ENCODE assay signal across 1 cellular context in the genomic region with DNA sequence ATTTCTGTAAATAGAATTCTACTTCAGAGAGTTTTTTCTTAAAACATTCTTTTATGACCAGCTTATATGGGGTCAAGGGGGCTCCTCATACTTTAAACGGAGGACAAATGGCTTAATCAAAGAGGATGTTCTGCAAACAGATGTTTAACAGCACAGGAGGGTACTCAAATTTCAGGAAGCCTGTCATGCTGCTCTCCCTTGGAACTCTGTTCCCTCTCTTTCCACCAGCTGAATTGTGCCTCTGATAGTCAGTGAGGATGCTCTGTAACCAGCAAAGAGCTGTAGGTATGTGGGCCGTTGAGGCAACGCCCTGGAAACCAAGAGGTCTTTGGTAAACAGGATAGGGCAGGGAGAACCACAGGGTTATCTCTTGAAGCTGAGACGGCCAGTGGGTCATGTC.
TF ChIP-seq lines count a peak whose summit lies in the region.

No MANE protein-coding gene starts in this region.

TF ChIP-seq in GM23338, 12 proteins besides CTCF, POLR2A, EP300 and RAD21 (continued from another document):
- TF ChIP-seq, protein P1, sequence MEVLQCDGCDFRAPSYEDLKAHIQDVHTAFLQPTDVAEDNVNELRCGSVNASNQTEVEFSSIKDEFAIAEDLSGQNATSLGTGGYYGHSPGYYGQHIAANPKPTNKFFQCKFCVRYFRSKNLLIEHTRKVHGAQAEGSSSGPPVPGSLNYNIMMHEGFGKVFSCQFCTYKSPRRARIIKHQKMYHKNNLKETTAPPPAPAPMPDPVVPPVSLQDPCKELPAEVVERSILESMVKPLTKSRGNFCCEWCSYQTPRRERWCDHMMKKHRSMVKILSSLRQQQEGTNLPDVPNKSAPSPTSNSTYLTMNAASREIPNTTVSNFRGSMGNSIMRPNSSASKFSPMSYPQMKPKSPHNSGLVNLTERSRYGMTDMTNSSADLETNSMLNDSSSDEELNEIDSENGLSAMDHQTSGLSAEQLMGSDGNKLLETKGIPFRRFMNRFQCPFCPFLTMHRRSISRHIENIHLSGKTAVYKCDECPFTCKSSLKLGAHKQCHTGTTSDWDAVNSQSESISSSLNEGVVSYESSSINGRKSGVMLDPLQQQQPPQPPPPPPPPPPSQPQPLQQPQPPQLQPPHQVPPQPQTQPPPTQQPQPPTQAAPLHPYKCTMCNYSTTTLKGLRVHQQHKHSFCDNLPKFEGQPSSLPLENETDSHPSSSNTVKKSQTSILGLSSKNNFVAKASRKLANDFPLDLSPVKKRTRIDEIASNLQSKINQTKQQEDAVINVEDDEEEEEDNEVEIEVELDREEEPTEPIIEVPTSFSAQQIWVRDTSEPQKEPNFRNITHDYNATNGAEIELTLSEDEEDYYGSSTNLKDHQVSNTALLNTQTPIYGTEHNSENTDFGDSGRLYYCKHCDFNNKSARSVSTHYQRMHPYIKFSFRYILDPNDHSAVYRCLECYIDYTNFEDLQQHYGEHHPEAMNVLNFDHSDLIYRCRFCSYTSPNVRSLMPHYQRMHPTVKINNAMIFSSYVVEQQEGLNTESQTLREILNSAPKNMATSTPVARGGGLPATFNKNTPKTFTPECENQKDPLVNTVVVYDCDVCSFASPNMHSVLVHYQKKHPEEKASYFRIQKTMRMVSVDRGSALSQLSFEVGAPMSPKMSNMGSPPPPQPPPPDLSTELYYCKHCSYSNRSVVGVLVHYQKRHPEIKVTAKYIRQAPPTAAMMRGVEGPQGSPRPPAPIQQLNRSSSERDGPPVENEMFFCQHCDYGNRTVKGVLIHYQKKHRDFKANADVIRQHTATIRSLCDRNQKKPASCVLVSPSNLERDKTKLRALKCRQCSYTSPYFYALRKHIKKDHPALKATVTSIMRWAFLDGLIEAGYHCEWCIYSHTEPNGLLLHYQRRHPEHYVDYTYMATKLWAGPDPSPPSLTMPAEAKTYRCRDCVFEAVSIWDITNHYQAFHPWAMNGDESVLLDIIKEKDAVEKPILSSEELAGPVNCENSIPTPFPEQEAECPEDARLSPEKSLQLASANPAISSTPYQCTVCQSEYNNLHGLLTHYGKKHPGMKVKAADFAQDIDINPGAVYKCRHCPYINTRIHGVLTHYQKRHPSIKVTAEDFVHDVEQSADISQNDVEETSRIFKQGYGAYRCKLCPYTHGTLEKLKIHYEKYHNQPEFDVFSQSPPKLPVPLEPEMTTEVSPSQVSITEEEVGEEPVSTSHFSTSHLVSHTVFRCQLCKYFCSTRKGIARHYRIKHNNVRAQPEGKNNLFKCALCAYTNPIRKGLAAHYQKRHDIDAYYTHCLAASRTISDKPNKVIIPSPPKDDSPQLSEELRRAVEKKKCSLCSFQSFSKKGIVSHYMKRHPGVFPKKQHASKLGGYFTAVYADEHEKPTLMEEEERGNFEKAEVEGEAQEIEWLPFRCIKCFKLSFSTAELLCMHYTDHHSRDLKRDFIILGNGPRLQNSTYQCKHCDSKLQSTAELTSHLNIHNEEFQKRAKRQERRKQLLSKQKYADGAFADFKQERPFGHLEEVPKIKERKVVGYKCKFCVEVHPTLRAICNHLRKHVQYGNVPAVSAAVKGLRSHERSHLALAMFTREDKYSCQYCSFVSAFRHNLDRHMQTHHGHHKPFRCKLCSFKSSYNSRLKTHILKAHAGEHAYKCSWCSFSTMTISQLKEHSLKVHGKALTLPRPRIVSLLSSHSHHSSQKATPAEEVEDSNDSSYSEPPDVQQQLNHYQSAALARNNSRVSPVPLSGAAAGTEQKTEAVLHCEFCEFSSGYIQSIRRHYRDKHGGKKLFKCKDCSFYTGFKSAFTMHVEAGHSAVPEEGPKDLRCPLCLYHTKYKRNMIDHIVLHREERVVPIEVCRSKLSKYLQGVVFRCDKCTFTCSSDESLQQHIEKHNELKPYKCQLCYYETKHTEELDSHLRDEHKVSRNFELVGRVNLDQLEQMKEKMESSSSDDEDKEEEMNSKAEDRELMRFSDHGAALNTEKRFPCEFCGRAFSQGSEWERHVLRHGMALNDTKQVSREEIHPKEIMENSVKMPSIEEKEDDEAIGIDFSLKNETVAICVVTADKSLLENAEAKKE (CRISPR knock-in tag; IDR thresholded peaks at IDR 0.05): no peak
- no peak for TF ChIP-seq ZNF114 (CRISPR knock-in tag; IDR thresholded peaks at IDR 0.05)
